Comparison of ENCODE assay signal across 26 cellular contexts in the genomic region with DNA sequence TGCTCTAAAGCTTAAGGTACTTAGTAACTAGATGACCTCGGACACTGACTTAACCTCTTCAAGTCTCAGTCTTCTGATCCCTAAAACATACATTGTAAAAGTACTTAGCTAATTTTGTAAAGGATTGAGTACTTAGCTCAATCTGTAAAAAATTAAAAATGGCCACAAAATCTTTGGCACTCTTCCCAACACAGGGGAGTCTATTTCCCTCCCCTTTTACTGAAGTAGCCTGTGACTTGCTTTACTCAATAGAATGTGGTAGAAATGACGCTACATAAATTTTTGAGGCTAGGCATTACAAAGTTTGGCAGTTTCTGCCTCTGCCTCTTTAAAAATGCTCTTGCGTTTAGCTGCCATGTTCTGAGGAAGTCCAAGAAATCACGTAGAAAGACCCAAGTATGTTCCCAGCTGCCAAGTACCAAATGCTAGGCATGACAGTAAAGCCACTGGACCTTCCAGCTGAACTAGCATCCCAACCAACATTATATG.
"Had no signal": no experiment of that assay in that cellular context is flagged by ENCODE, and none has a peak within 500 bp of the region (broad histone marks: within the 10 kb centered on the region; RNA-seq: fewer than 3 reads in every experiment).

No MANE protein-coding gene starts in this region.

- H3K27me3 Mint-ChIP-seq: activated CD8-positive, alpha-beta T cell treated with anti-CD3 and anti-CD28 coated beads for 36 hours; naive B cell; progenitor cell of endocrine pancreas had no signal

- H3K4me3 Mint-ChIP-seq: activated CD8-positive, alpha-beta T cell treated with anti-CD3 and anti-CD28 coated beads for 36 hours; mesothelial cell of epicardium; naive B cell; stimulated activated effector memory CD8-positive, alpha-beta T cell treated with anti-CD3 and anti-CD28 coated beads, Interleukin-12 subunit alpha, Interleukin-12 subunit beta, amount 100 ng/mL, for 72 hours; WTC11 had no signal

- H3K4me2 ChIP-seq: hepatocyte had no signal

- H3K36me3 ChIP-seq: esophagus muscularis mucosa, gastrocnemius medialis, ovary, suprapubic skin, tibial artery, upper lobe of right lung had no signal

- H3K27me3 ChIP-seq: body of pancreas, esophagus muscularis mucosa, gastrocnemius medialis, hepatocyte, ovary, suprapubic skin, tibial artery, upper lobe of right lung had no signal

- H3K27ac Mint-ChIP-seq: naive B cell; progenitor cell of endocrine pancreas; stimulated activated effector memory CD8-positive, alpha-beta T cell treated with anti-CD3 and anti-CD28 coated beads, Interleukin-12 subunit alpha, Interleukin-12 subunit beta, amount 100 ng/mL, for 72 hours; WTC11 had no signal

- H3K36me3 Mint-ChIP-seq: WTC11 had no signal

- H2AFZ ChIP-seq: hepatocyte had no signal

- H3K27ac ChIP-seq: body of pancreas, esophagus muscularis mucosa, hepatocyte, ovary, suprapubic skin, tibial artery, upper lobe of right lung had no signal

- H3K4me3 ChIP-seq: body of pancreas, esophagus muscularis mucosa, gastrocnemius medialis, hepatocyte, ovary, suprapubic skin, tibial artery, upper lobe of right lung had no signal

- H3K9me3 Mint-ChIP-seq: activated CD8-positive, alpha-beta T cell treated with anti-CD3 and anti-CD28 coated beads for 36 hours; activated T-cell treated with anti-CD3 and anti-CD28 coated beads, Interleukin-2, amount 50 U/mL, for 72 hours; mesothelial cell of epicardium; naive B cell; stimulated activated effector memory CD8-positive, alpha-beta T cell treated with anti-CD3 and anti-CD28 coated beads, Interleukin-12 subunit alpha, Interleukin-12 subunit beta, amount 100 ng/mL, for 72 hours; WTC11 had no signal

- DNase-seq: activated CD4-positive, alpha-beta T cell treated with anti-CD3 and anti-CD28 coated beads, Interleukin-2, amount 50 U/mL, for 1 hour; activated CD8-positive, alpha-beta T cell treated with anti-CD3 and anti-CD28 coated beads for 36 hours; activated naive CD4-positive, alpha-beta T cell; activated T-cell treated with anti-CD3 and anti-CD28 coated beads for 4 hours; activated T-cell treated with anti-CD3 and anti-CD28 coated beads, Interleukin-2, amount 50 U/mL, for 72 hours; amniotic stem cell; body of pancreas; dermis blood vessel endothelial cell; effector CD4-positive, alpha-beta T cell; gastrocnemius medialis; glutamatergic neuron; left colon; naive B cell; ovary; small intestine; stimulated activated CD4-positive, alpha-beta T cell treated with anti-CD3 and anti-CD28 coated beads, Interleukin-4, amount 100 ng/mL, for 24 hours; T-helper 2 cell; tibial artery; upper lobe of right lung had no signal

- H3K9me3 ChIP-seq: body of pancreas, esophagus muscularis mucosa, gastrocnemius medialis, ovary, suprapubic skin, tibial artery, upper lobe of right lung had no signal

- H3K4me1 ChIP-seq: body of pancreas had no signal
